In the genomic region with DNA sequence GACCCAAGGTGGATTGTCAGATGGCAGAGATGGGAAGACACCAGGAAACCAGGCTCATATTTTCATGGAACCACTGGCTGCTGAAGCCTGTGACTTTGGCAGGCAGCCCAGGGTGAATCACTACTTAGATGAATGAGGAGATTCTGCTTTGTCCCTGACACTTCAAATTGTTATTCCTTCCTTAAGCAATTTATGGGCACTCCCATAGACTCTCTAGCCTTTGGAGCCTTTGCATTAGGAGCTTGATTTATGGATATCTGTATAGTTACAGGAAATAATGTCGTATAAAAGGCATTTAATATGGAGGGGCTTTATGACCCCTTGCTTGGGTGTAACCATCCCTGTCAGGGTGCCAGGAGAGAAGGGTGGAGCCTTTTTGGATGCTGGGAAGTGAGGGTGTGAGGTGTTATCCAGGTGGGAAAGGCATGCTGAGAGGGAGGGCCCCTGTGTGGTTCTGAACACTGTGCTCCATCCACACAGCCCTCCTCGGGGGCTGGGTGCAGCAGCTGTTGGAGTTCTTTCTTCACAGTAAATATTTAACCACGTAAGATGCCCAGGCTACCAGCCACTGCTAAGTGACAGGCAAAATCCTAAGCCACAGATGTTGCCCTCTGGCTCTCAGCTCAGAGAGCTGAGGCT, we compare ENCODE assay signal across 8 cellular contexts.
DNase-seq lines count a peak whose midpoint lies in the region; ATAC-seq and FAIRE-seq lines count a peak whose summit lies in the region.

No MANE protein-coding gene starts in this region.

- peak; percentile 97 for FAIRE-seq in HTR-8/SVneo (lab: Jason Lieb, UNC)

- no peak for ATAC-seq in HG03520 (IDR thresholded peaks at IDR 0.05; ENCODE audit: unreplicated experiment)

- DNase-seq in 8988T (peak; percentile 38), HTR-8/SVneo (ENCODE audit: insufficient read length, low spot score) (peak; percentile 93), SW480 (ENCODE audit: low spot score) (peak; percentile 55), iris pigment epithelial cell (ENCODE audit: low read depth) (peak; percentile 87)
- DNase-seq in activated naive CD4-positive, alpha-beta T cell treated with anti-CD3 and anti-CD28 coated beads, Interleukin-2, amount 50 U/mL, for 16 hours: no peak
- DNase-seq in activated CD8-positive, alpha-beta memory T cell treated with anti-CD3 and anti-CD28 coated beads, Interleukin-2, amount 50 U/mL, for 48 hours: no peak
- no peak for DNase-seq in activated naive CD4-positive, alpha-beta T cell (lab: John Stamatoyannopoulos, UW)

Comparison
In these comparisons a context has a peak if more than half of its experiments do, and no peak if none do; other contexts are left out.
1. DNase-seq: peak in 8988T (single experiment), HTR-8/SVneo (single experiment), SW480 (single experiment) and iris pigment epithelial cell (single experiment); none in activated naive CD4-positive, alpha-beta T cell treated with anti-CD3 and anti-CD28 coated beads, Interleukin-2, amount 50 U/mL, for 16 hours (single experiment), activated CD8-positive, alpha-beta memory T cell treated with anti-CD3 and anti-CD28 coated beads, Interleukin-2, amount 50 U/mL, for 48 hours (single experiment) and activated naive CD4-positive, alpha-beta T cell (0 of 4).